In the genomic region with DNA sequence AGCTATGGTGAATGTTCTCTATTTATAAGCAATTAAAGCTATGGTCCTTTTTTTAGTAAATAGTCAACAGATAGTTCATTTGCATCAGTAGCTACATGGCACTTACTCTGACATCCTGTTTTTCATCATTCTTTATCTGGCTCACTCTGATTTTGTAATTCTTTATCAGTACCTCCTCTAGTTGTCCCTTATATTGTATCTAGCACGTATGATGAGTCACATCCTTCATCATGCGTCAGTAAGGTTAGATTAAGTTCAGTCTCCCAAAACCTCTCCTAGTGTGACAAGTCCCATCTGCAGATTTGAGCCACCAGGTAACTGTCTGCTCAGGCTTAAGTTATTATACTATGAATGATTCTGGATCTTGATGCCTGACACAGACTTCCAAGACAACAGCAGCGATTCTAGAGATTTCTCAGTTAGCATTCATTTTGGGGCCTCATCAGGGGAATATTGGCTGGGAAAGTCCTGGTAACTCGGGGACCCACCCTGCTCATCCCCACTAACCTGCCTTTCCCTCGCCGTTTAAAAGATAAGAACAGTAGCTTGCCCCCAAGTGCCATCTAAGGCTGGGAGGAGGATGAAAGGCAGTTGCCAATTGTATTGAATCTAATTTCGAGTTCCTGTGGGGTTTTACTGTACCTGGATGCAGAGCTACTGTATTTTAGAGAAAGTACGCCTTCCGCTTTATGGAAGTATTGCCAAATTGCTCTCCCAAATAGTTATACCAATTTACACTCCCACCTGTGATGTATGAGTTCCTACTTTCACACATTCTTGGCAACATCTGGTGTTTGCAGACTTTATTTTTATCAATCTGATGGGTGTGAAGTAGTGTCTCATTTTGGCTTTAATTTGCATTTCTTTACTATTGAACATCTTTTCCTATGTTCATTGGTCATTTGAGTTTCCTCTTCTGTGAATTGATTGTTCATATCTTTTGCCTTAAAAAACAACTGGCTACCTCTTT, we compare ENCODE assay signal across 12 cellular contexts. TPM values are rescaled to one million over a fixed set of nuclear protein-coding genes. Genes with fewer than 3 reads are reported as not detected.
A peak's percentile ranks its signal among the peaks of the same experiment; 100 is the strongest.
DNase-seq lines count a peak whose midpoint lies in the region; ATAC-seq, FAIRE-seq and TF ChIP-seq lines count a peak whose summit lies in the region.
"Had no signal": no experiment of that assay in that cellular context is flagged by ENCODE, and none has a peak within 500 bp of the region (broad histone marks: within the 10 kb centered on the region; RNA-seq: fewer than 3 reads in every experiment).

No MANE protein-coding gene starts in this region.

- POLR2A ChIA-PET in naive thymus-derived CD4-positive, alpha-beta T cell (lab: Charles Lee): no interaction called here

- no peak for DNase-seq in GM18507 (ENCODE audit: extremely low spot score, insufficient read length, low read depth)
- DNase-seq in HPDE6-E6E7 (ENCODE audit: extremely low spot score): peak; percentile 12
- DNase-seq in bronchial epithelial cell (ENCODE audit: low read depth): peak; percentile 83
- DNase-seq in naive thymus-derived CD4-positive, alpha-beta T cell: no peak
- DNase-seq in effector CD8-positive, alpha-beta T cell (lab: John Stamatoyannopoulos, UW): no peak
- DNase-seq in nephron progenitor cell: no peak
- no peak for DNase-seq in stimulated activated CD4-positive, alpha-beta T cell treated with anti-CD3 and anti-CD28 coated beads, Interleukin-4, amount 100 ng/mL, for 4 hours
- DNase-seq in osteocyte (ENCODE audit: extremely low spot score, unreplicated experiment): no peak
- DNase-seq: islet precursor cell, upper lobe of left lung had no signal

- no peak overlapping the region for H3K4me3 ChIP-seq in bronchial epithelial cell (ENCODE audit: low read depth, low read length)
- H3K4me3 ChIP-seq in naive thymus-derived CD4-positive, alpha-beta T cell (ENCODE audit: low read length): no peak overlapping the region
- H3K4me3 ChIP-seq: upper lobe of left lung had no signal

- no peak for TF ChIP-seq CTCF in bronchial epithelial cell (IDR thresholded peaks at IDR 0.05; ENCODE audit: insufficient read depth, low read length, severe bottlenecking)
- no peak for TF ChIP-seq CTCF in nephron progenitor cell (IDR thresholded peaks at IDR 0.05)
- TF ChIP-seq CTCF in osteocyte (IDR thresholded peaks at IDR 0.05): no peak

- H3K4me3 Mint-ChIP-seq in naive thymus-derived CD4-positive, alpha-beta T cell: no peak overlapping the region
- H3K4me3 Mint-ChIP-seq in nephron progenitor cell (no peak overlapping the region), osteocyte (ENCODE audit: unreplicated experiment) (no peak overlapping the region)
- H3K4me3 Mint-ChIP-seq: activated naive CD4-positive, alpha-beta T cell treated with anti-CD3 and anti-CD28 coated beads, Interleukin-2, amount 50 U/mL, for 24 hours; IgD-negative memory B cell had no signal

- ATAC-seq in naive thymus-derived CD4-positive, alpha-beta T cell: peak; percentile 80

- CTCF ChIA-PET in naive thymus-derived CD4-positive, alpha-beta T cell (lab: Charles Lee): no interaction called here

- H3K4me1 ChIP-seq in naive thymus-derived CD4-positive, alpha-beta T cell (ENCODE audit: control insufficient read depth in 2 of 2, insufficient read depth in 2 of 2, low read length in 2 of 2): no peaks in the 10 kb centered on the region

- H3K4me1 Mint-ChIP-seq in naive thymus-derived CD4-positive, alpha-beta T cell: peaks cover 0 to 3% (median 0%) of the 10 kb centered on the region in 7 donors
- H3K4me1 Mint-ChIP-seq in nephron progenitor cell: no peaks in the 10 kb centered on the region
- H3K4me1 Mint-ChIP-seq in osteocyte (ENCODE audit: unreplicated experiment): peaks cover 16% of the 10 kb centered on the region
- H3K4me1 Mint-ChIP-seq: activated naive CD4-positive, alpha-beta T cell treated with anti-CD3 and anti-CD28 coated beads, Interleukin-2, amount 50 U/mL, for 24 hours had no signal

- peaks cover 12 to 30% (median 14%) of the 10 kb centered on the region in 5 donors for H3K27me3 Mint-ChIP-seq in naive thymus-derived CD4-positive, alpha-beta T cell
- H3K27me3 Mint-ChIP-seq in nephron progenitor cell (ENCODE audit: low read depth, poor library complexity) (no peaks in the 10 kb centered on the region), osteocyte (ENCODE audit: unreplicated experiment) (no peaks in the 10 kb centered on the region)

- no peaks in the 10 kb centered on the region for H3K36me3 Mint-ChIP-seq in naive thymus-derived CD4-positive, alpha-beta T cell
- H3K36me3 Mint-ChIP-seq in nephron progenitor cell (ENCODE audit: low read depth): peaks cover 39% of the 10 kb centered on the region
- peaks cover 12% of the 10 kb centered on the region for H3K36me3 Mint-ChIP-seq in osteocyte (ENCODE audit: unreplicated experiment)
- H3K36me3 Mint-ChIP-seq: activated naive CD4-positive, alpha-beta T cell treated with anti-CD3 and anti-CD28 coated beads, Interleukin-2, amount 50 U/mL, for 24 hours; IgD-negative memory B cell had no signal

- no peaks in the 10 kb centered on the region for H3K9me3 ChIP-seq in naive thymus-derived CD4-positive, alpha-beta T cell (ENCODE audit: control insufficient read depth in 2 of 3, low read length in 3 of 3)
- H3K9me3 ChIP-seq: upper lobe of left lung had no signal

- FAIRE-seq in GM18507 (lab: Jason Lieb, UNC): peak; percentile 46
- no peak for FAIRE-seq in bronchial epithelial cell (lab: Jason Lieb, UNC)

- intact Hi-C loops in naive thymus-derived CD4-positive, alpha-beta T cell (cut with micrococcal nuclease): no loop called here

- H3K27me3 ChIP-seq in bronchial epithelial cell (ENCODE audit: control insufficient read depth, insufficient read depth, low read length): no peaks in the 10 kb centered on the region
- no peaks in the 10 kb centered on the region for H3K27me3 ChIP-seq in naive thymus-derived CD4-positive, alpha-beta T cell (ENCODE audit: control insufficient read depth in 2 of 2, insufficient read depth in 2 of 2, low read length in 2 of 2)
- H3K27me3 ChIP-seq: upper lobe of left lung had no signal

- no peak overlapping the region for H3K27ac ChIP-seq in naive thymus-derived CD4-positive, alpha-beta T cell (ENCODE audit: low read depth, low read length)
- H3K27ac ChIP-seq: upper lobe of left lung had no signal

- H3K9me3 Mint-ChIP-seq in naive thymus-derived CD4-positive, alpha-beta T cell: peaks cover 0 to 3% (median 0%) of the 10 kb centered on the region in 11 donors
- peaks cover 3% of the 10 kb centered on the region for H3K9me3 Mint-ChIP-seq in nephron progenitor cell
- no peaks in the 10 kb centered on the region for H3K9me3 Mint-ChIP-seq in osteocyte (ENCODE audit: unreplicated experiment)
- H3K9me3 Mint-ChIP-seq: activated naive CD4-positive, alpha-beta T cell treated with anti-CD3 and anti-CD28 coated beads, Interleukin-2, amount 50 U/mL, for 24 hours; IgD-negative memory B cell had no signal

- no peaks in the 10 kb centered on the region for H3K36me3 ChIP-seq in bronchial epithelial cell (ENCODE audit: control insufficient read depth, insufficient read depth, low read length)
- no peaks in the 10 kb centered on the region for H3K36me3 ChIP-seq in naive thymus-derived CD4-positive, alpha-beta T cell (ENCODE audit: control insufficient read depth in 2 of 3, insufficient read depth in 3 of 3, low read length in 3 of 3)

- no peak overlapping the region for H3K27ac Mint-ChIP-seq in naive thymus-derived CD4-positive, alpha-beta T cell
- H3K27ac Mint-ChIP-seq in nephron progenitor cell: no peak overlapping the region
- no peak overlapping the region for H3K27ac Mint-ChIP-seq in osteocyte (ENCODE audit: unreplicated experiment)
- H3K27ac Mint-ChIP-seq: activated naive CD4-positive, alpha-beta T cell treated with anti-CD3 and anti-CD28 coated beads, Interleukin-2, amount 50 U/mL, for 24 hours; IgD-negative memory B cell had no signal

RNA-seq across cellular contexts. Expression of a gene that starts 55.9 kb away (rescaled TPM):
- total RNA-seq in bronchial epithelial cell: 3.3 and 5.3 TPM in 2 replicates
- 1 to 10 TPM in 2 of 5 experiments, under 1 TPM in 3; 0.19 to 2.5 (median 0.35) TPM for total RNA-seq in naive thymus-derived CD4-positive, alpha-beta T cell
- not detected for polyA plus RNA-seq in naive thymus-derived CD4-positive, alpha-beta T cell
- 9.7 and 10.2 TPM in 2 replicates for total RNA-seq in osteocyte
- polyA plus RNA-seq: IgD-negative memory B cell had no signal

Comparison
In these comparisons a context has a peak if more than half of its experiments do, and no peak if none do; other contexts are left out.
1. DNase-seq: peak in HPDE6-E6E7 (single experiment) and bronchial epithelial cell (single experiment); none in GM18507 (single experiment), naive thymus-derived CD4-positive, alpha-beta T cell (0 of 9), effector CD8-positive, alpha-beta T cell (single experiment), nephron progenitor cell (single experiment), stimulated activated CD4-positive, alpha-beta T cell treated with anti-CD3 and anti-CD28 coated beads, Interleukin-4, amount 100 ng/mL, for 4 hours (0 of 2) and osteocyte (single experiment).